In genomic region chr6:157789861-157790260, GRCh38 we compare ENCODE assay signal across 2 cellular contexts.
TF ChIP-seq lines count a peak whose summit lies in the region.

No MANE protein-coding gene starts in this region.

TF ChIP-seq in GM23338, 12 proteins besides CTCF, POLR2A, EP300 and RAD21 (continued from another document):
- TF ChIP-seq, protein P1, sequence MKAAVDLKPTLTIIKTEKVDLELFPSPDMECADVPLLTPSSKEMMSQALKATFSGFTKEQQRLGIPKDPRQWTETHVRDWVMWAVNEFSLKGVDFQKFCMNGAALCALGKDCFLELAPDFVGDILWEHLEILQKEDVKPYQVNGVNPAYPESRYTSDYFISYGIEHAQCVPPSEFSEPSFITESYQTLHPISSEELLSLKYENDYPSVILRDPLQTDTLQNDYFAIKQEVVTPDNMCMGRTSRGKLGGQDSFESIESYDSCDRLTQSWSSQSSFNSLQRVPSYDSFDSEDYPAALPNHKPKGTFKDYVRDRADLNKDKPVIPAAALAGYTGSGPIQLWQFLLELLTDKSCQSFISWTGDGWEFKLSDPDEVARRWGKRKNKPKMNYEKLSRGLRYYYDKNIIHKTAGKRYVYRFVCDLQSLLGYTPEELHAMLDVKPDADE (IDR thresholded peaks at IDR 0.05) = peak; percentile 74
- TF ChIP-seq ZNF114 (CRISPR knock-in tag; IDR thresholded peaks at IDR 0.05) = no peak
TF ChIP-seq in GM23338: peak in this region for 2.

TF ChIP-seq in Ishikawa, 13 proteins besides CTCF, POLR2A, EP300 and RAD21:
- TF ChIP-seq REST (IDR thresholded peaks at IDR 0.05; ENCODE audit: low read depth) = no peak
- TF ChIP-seq, protein P2, sequence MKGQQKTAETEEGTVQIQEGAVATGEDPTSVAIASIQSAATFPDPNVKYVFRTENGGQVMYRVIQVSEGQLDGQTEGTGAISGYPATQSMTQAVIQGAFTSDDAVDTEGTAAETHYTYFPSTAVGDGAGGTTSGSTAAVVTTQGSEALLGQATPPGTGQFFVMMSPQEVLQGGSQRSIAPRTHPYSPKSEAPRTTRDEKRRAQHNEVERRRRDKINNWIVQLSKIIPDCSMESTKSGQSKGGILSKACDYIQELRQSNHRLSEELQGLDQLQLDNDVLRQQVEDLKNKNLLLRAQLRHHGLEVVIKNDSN (IDR thresholded peaks at IDR 0.05) = peak; percentile 94
TF ChIP-seq in Ishikawa: peak in this region for 1.
